1 cellular context compared by ENCODE assay signal in the genomic region with DNA sequence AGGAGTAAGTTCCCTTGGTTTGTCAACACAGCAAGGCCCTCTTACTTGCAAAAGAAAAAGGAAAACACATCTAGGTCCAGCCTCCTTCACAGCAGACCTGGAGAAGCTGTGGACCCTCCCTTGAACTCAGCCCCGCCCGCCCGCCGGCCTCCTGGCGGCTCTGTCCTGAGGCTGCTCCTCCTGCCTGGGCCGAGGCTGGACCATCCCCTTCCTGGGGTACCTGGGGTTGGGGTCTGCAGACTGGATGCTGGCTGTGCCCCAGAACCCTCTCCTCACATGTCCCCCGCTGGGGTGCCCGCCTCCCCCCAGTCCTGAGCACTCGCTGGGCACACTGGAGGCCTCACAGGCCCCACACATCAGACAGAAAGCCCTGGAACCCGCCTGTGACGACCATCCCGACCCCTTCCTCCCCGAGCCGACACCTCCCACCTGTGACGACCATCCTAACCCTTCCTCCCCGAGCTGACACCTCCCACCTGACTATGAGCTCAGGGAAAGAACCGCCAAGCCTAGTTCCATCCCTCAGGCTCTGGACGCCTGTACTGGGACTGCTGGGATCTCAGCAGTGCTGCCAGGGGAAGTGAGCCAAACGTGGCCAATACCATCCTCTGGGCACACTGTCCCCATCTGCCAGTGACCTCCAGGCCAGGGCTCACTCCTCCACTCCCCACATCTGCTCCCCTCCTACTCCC.
TF ChIP-seq lines count a peak whose summit lies in the region.

No MANE protein-coding gene starts in this region.

TF ChIP-seq in GM12878, 131 proteins besides CTCF, POLR2A, EP300 and RAD21:
- TF ChIP-seq FOS (IDR thresholded peaks at IDR 0.05; ENCODE audit: borderline replicate concordance, extremely low read depth, insufficient read length) (no peak), MTA2 (IDR thresholded peaks at IDR 0.05; ENCODE audit: low read depth) (no peak), ETV6 (conservative IDR thresholded peaks at IDR 0.05 in 1 of 2, IDR thresholded peaks at IDR 0.05 in 1 of 2; ENCODE audit: borderline replicate concordance in 1 of 2, low read depth in 1 of 2) (no peak), EGR1 (IDR thresholded peaks at IDR 0.05; ENCODE audit: borderline replicate concordance in 1 of 2, low read depth in 2 of 2, low read length in 2 of 2) (no peak), ZBED1 (IDR thresholded peaks at IDR 0.05; ENCODE audit: borderline replicate concordance) (no peak), RBBP5 (conservative IDR thresholded peaks at IDR 0.05) (no peak), RCOR1 (conservative IDR thresholded peaks at IDR 0.05; ENCODE audit: low read depth, low read length) (no peak), REST (IDR thresholded peaks at IDR 0.05; ENCODE audit: low read depth, low read length) (no peak), SRF (IDR thresholded peaks at IDR 0.05; ENCODE audit: low read depth in 2 of 2, low read length in 2 of 2) (no peak), YBX1 (IDR thresholded peaks at IDR 0.05) (no peak), KDM1A (IDR thresholded peaks at IDR 0.05; ENCODE audit: borderline replicate concordance) (no peak), RAD51 (IDR thresholded peaks at IDR 0.05) (no peak), TBL1XR1 (IDR thresholded peaks at IDR 0.05; ENCODE audit: low read depth, low read length) (no peak), IKZF2 (IDR thresholded peaks at IDR 0.05) (no peak), RELA (IDR thresholded peaks at IDR 0.05; ENCODE audit: borderline replicate concordance, partially characterized antibody) (no peak), BCL11A (IDR thresholded peaks at IDR 0.05; ENCODE audit: low read depth, low read length) (no peak)
- TF ChIP-seq, protein P1, sequence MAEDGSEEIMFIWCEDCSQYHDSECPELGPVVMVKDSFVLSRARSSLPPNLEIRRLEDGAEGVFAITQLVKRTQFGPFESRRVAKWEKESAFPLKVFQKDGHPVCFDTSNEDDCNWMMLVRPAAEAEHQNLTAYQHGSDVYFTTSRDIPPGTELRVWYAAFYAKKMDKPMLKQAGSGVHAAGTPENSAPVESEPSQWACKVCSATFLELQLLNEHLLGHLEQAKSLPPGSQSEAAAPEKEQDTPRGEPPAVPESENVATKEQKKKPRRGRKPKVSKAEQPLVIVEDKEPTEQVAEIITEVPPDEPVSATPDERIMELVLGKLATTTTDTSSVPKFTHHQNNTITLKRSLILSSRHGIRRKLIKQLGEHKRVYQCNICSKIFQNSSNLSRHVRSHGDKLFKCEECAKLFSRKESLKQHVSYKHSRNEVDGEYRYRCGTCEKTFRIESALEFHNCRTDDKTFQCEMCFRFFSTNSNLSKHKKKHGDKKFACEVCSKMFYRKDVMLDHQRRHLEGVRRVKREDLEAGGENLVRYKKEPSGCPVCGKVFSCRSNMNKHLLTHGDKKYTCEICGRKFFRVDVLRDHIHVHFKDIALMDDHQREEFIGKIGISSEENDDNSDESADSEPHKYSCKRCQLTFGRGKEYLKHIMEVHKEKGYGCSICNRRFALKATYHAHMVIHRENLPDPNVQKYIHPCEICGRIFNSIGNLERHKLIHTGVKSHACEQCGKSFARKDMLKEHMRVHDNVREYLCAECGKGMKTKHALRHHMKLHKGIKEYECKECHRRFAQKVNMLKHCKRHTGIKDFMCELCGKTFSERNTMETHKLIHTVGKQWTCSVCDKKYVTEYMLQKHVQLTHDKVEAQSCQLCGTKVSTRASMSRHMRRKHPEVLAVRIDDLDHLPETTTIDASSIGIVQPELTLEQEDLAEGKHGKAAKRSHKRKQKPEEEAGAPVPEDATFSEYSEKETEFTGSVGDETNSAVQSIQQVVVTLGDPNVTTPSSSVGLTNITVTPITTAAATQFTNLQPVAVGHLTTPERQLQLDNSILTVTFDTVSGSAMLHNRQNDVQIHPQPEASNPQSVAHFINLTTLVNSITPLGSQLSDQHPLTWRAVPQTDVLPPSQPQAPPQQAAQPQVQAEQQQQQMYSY (CRISPR knock-in tag; IDR thresholded peaks at IDR 0.05), result no peak
- TF ChIP-seq, protein P2, sequence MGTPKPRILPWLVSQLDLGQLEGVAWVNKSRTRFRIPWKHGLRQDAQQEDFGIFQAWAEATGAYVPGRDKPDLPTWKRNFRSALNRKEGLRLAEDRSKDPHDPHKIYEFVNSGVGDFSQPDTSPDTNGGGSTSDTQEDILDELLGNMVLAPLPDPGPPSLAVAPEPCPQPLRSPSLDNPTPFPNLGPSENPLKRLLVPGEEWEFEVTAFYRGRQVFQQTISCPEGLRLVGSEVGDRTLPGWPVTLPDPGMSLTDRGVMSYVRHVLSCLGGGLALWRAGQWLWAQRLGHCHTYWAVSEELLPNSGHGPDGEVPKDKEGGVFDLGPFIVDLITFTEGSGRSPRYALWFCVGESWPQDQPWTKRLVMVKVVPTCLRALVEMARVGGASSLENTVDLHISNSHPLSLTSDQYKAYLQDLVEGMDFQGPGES (IDR thresholded peaks at IDR 0.05), result no peak
- TF ChIP-seq, protein P3, sequence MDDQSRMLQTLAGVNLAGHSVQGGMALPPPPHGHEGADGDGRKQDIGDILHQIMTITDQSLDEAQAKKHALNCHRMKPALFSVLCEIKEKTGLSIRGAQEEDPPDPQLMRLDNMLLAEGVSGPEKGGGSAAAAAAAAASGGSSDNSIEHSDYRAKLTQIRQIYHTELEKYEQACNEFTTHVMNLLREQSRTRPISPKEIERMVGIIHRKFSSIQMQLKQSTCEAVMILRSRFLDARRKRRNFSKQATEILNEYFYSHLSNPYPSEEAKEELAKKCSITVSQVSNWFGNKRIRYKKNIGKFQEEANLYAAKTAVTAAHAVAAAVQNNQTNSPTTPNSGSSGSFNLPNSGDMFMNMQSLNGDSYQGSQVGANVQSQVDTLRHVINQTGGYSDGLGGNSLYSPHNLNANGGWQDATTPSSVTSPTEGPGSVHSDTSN (IDR thresholded peaks at IDR 0.05; ENCODE audit: insufficient replicate concordance, low read depth, low read length), result no peak
- TF ChIP-seq, protein P4, sequence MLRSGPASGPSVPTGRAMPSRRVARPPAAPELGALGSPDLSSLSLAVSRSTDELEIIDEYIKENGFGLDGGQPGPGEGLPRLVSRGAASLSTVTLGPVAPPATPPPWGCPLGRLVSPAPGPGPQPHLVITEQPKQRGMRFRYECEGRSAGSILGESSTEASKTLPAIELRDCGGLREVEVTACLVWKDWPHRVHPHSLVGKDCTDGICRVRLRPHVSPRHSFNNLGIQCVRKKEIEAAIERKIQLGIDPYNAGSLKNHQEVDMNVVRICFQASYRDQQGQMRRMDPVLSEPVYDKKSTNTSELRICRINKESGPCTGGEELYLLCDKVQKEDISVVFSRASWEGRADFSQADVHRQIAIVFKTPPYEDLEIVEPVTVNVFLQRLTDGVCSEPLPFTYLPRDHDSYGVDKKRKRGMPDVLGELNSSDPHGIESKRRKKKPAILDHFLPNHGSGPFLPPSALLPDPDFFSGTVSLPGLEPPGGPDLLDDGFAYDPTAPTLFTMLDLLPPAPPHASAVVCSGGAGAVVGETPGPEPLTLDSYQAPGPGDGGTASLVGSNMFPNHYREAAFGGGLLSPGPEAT (IDR thresholded peaks at IDR 0.05; ENCODE audit: low read depth), result no peak
